In the genomic region with DNA sequence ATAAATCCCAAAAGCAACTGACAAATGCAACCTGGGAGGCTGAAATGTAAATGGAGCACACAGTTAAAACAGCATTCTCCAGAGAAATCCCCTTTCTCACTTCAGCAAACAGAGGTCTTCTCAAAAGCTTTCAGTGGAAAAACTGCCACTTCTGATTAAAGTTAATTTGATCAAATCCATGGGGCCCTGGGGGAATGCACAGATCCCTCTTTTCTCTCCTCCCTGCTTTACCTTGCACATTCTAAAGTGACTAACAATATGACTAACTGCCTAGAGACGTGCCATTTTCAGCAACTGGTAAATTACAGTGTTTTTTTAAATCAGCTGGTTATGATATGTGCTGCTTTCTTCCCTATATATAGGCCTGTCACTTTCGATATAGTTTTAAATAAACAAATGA, we compare ENCODE assay signal across 17 cellular contexts.
DNase-seq lines count a peak whose midpoint lies in the region; ATAC-seq and TF ChIP-seq lines count a peak whose summit lies in the region.
"Had no signal": no experiment of that assay in that cellular context is flagged by ENCODE, and none has a peak within 500 bp of the region (broad histone marks: within the 10 kb centered on the region; RNA-seq: fewer than 3 reads in every experiment).

No MANE protein-coding gene starts in this region.

- POLR2A ChIA-PET in MCF 10A (lab: Yijun Ruan, JAX), result interaction anchor here (0.6 to 3.2 kb wide), 10 partner anchors 10 to 376 kb away, joined by 3 to 48 read pairs (median 4); a partner anchor contains a TSS
- POLR2A ChIA-PET in RWPE1 (lab: Yijun Ruan, JAX; ENCODE audit: low non-redundant PET), result no interaction called here

- no peak overlapping the region for H2AFZ ChIP-seq in smooth muscle cell (ENCODE audit: low read depth)

- H3K4me1 ChIP-seq in breast epithelium (peaks cover 0 to 7% of the 10 kb centered on the region in 2 donors), foreskin keratinocyte (peaks cover 19% of the 10 kb centered on the region), smooth muscle cell (ENCODE audit: low read depth) (peaks cover 37% of the 10 kb centered on the region), thyroid gland (peaks cover 11 to 20% of the 10 kb centered on the region in 2 donors), vagina (peaks cover 24% of the 10 kb centered on the region)

- H3K79me2 ChIP-seq in smooth muscle cell (ENCODE audit: low read depth), result peaks cover 95% of the 10 kb centered on the region

- BruUV-seq in MCF 10A (replicated peaks; lab: Mats Ljungman, UMichigan), result no TSS peak

- H3K4me3 ChIP-seq in breast epithelium, result no peak overlapping the region
- no peak overlapping the region for H3K4me3 ChIP-seq in smooth muscle cell
- H3K4me3 ChIP-seq in thyroid gland (replicated peaks in 1 of 3), result no peak overlapping the region
- no peak overlapping the region for H3K4me3 ChIP-seq in vagina
- H3K4me3 ChIP-seq: esophagus muscularis mucosa, transverse colon had no signal

- peaks cover 97% of the 10 kb centered on the region for H4K20me1 ChIP-seq in smooth muscle cell (ENCODE audit: low read depth)

- WGBS in smooth muscle cell (ENCODE audit: low lambda C conversion rate), result 49% methylated on average over 2 of the region's 2 CpGs
- 87 to 88% methylated on average over 2 of the region's 2 CpGs for WGBS in thyroid gland, 2 donors

- H3K4me2 ChIP-seq in smooth muscle cell, result peak overlapping the region; percentile 30

- no peaks in the 10 kb centered on the region for H3K27me3 ChIP-seq in breast epithelium
- no peaks in the 10 kb centered on the region for H3K27me3 ChIP-seq in foreskin keratinocyte
- H3K27me3 ChIP-seq in smooth muscle cell (ENCODE audit: low read depth), result no peaks in the 10 kb centered on the region
- no peaks in the 10 kb centered on the region for H3K27me3 ChIP-seq in thyroid gland
- no peaks in the 10 kb centered on the region for H3K27me3 ChIP-seq in vagina
- H3K27me3 ChIP-seq: esophagus muscularis mucosa, transverse colon had no signal

- peaks cover 30% of the 10 kb centered on the region for H3K4me1 Mint-ChIP-seq in MCF 10A (ENCODE audit: insufficient read depth, unreplicated experiment)

- H3K27me3 Mint-ChIP-seq in MCF 10A (ENCODE audit: insufficient read depth, unreplicated experiment), result no peaks in the 10 kb centered on the region
- H3K27me3 Mint-ChIP-seq: activated CD4-positive, alpha-beta memory T cell treated with anti-CD3 and anti-CD28 coated beads, Interleukin-2, amount 10 ng/mL, durations not matched to agents 7 days and 5 days had no signal

- TF ChIP-seq CTCF in MCF 10A (IDR thresholded peaks at IDR 0.05; ENCODE audit: unreplicated experiment) (no peak), breast epithelium (IDR thresholded peaks at IDR 0.05) (no peak), RWPE1 (conservative IDR thresholded peaks at IDR 0.05; ENCODE audit: low read depth) (no peak), foreskin keratinocyte (conservative IDR thresholded peaks at IDR 0.05) (no peak), smooth muscle cell (IDR thresholded peaks at IDR 0.05; ENCODE audit: borderline replicate concordance, insufficient read depth, poor library complexity, severe bottlenecking) (no peak), thyroid gland (IDR thresholded peaks at IDR 0.05) (no peak), vagina (IDR thresholded peaks at IDR 0.05) (no peak)

- H3F3A ChIP-seq in smooth muscle cell (ENCODE audit: low read depth), result peaks cover 16% of the 10 kb centered on the region

- peak; percentile 34 for DNase-seq in MCF 10A (ENCODE audit: unreplicated experiment)
- DNase-seq in breast epithelium (ENCODE audit: low spot score in 2 of 2), result no peak
- peak; percentile 67 for DNase-seq in RWPE1 (ENCODE audit: low spot score)
- DNase-seq in foreskin keratinocyte, result peak; percentile 13 to 56
- no peak for DNase-seq in smooth muscle cell (lab: John Stamatoyannopoulos, UW; ENCODE audit: unreplicated experiment)
- no peak for DNase-seq in thyroid gland
- DNase-seq in vagina (ENCODE audit: extremely low spot score in 2 of 2), result no peak
- DNase-seq in NOMO-1 treated with dmso at 0.1 percent for 144 hours (lab: John Stamatoyannopoulos, UW; ENCODE audit: unreplicated experiment), result no peak
- DNase-seq: activated CD4-positive, alpha-beta memory T cell treated with anti-CD3 and anti-CD28 coated beads, Interleukin-2, amount 10 ng/mL, durations not matched to agents 7 days and 5 days; activated naive CD4-positive, alpha-beta T cell treated with anti-CD3 and anti-CD28 coated beads, Interleukin-2, amount 50 U/mL, for 16 hours; Calu3; NCI-H510A treated with DMSO at 0.1 percent for 48 hours; RPMI8226; stimulated activated CD4-positive, alpha-beta T cell treated with anti-CD3 and anti-CD28 coated beads, Interleukin-12 subunit alpha, Interleukin-12 subunit beta, amount 100 ng/mL, for 4 hours; T1000; transverse colon had no signal

- CTCF ChIA-PET in MCF 10A (lab: Yijun Ruan, JAX) (interaction anchor here (0.6 to 6.3 kb wide), 5 partner anchors 27 to 164 kb away, joined by 4 to 61 read pairs (median 4); no protein-coding TSS in a partner anchor), RWPE1 (lab: Yijun Ruan, JAX) (interaction anchor here (0.5 to 0.6 kb wide), 2 partner anchors 114 to 354 kb away, joined by 3 read pairs; no protein-coding TSS in a partner anchor)

- no peaks in the 10 kb centered on the region for H3K9me3 Mint-ChIP-seq in MCF 10A (ENCODE audit: unreplicated experiment)
- H3K9me3 Mint-ChIP-seq: activated CD4-positive, alpha-beta memory T cell treated with anti-CD3 and anti-CD28 coated beads, Interleukin-2, amount 10 ng/mL, durations not matched to agents 7 days and 5 days had no signal

- no peak overlapping the region for H3K27ac Mint-ChIP-seq in MCF 10A (ENCODE audit: low read depth, unreplicated experiment)
- H3K27ac Mint-ChIP-seq: activated CD4-positive, alpha-beta memory T cell treated with anti-CD3 and anti-CD28 coated beads, Interleukin-2, amount 10 ng/mL, durations not matched to agents 7 days and 5 days had no signal

- peak overlapping the region; percentile 8 for H3K9ac ChIP-seq in smooth muscle cell (ENCODE audit: low read depth)

- H3K27ac ChIP-seq in breast epithelium (no peak overlapping the region), RWPE1 (no peak overlapping the region), foreskin keratinocyte (no peak overlapping the region), smooth muscle cell (ENCODE audit: low read depth) (peak overlapping the region; percentile 56), thyroid gland (no peak overlapping the region), vagina (no peak overlapping the region)
- H3K27ac ChIP-seq: esophagus muscularis mucosa had no signal

- ATAC-seq in foreskin keratinocyte, result peak; percentile 79

- H3K4me3 Mint-ChIP-seq in MCF 10A (ENCODE audit: unreplicated experiment), result no peak overlapping the region
- H3K4me3 Mint-ChIP-seq: activated CD4-positive, alpha-beta memory T cell treated with anti-CD3 and anti-CD28 coated beads, Interleukin-2, amount 10 ng/mL, durations not matched to agents 7 days and 5 days had no signal

- H3K36me3 ChIP-seq in breast epithelium (no peaks in the 10 kb centered on the region), smooth muscle cell (ENCODE audit: low read depth) (no peaks in the 10 kb centered on the region), thyroid gland (no peaks in the 10 kb centered on the region), vagina (no peaks in the 10 kb centered on the region)
- H3K36me3 ChIP-seq: esophagus muscularis mucosa, transverse colon had no signal

- TF ChIP-seq POLR2A in breast epithelium (IDR thresholded peaks at IDR 0.05) (no peak), thyroid gland (IDR thresholded peaks at IDR 0.05) (no peak), vagina (IDR thresholded peaks at IDR 0.05) (no peak)

- intact Hi-C loops in MCF 10A (cut with micrococcal nuclease) (no loop called here), breast epithelium (cut with DNase I; ENCODE audit: low total_unique reads) (no loop called here), thyroid gland (cut with DNase I) (loop anchor here (10.0 kb wide), 1 partner anchor 110 kb away; no protein-coding TSS in a partner anchor), vagina (cut with DNase I) (loop anchor here (10.0 kb wide), 1 partner anchor 110 kb away; no protein-coding TSS in a partner anchor)

- H3K9me3 ChIP-seq in breast epithelium (no peaks in the 10 kb centered on the region), smooth muscle cell (replicated peaks; ENCODE audit: low read depth) (no peaks in the 10 kb centered on the region), thyroid gland (no peaks in the 10 kb centered on the region), vagina (no peaks in the 10 kb centered on the region)
- H3K9me3 ChIP-seq: esophagus muscularis mucosa, transverse colon had no signal

- H3K36me3 Mint-ChIP-seq in MCF 10A (ENCODE audit: insufficient read depth, unreplicated experiment), result no peaks in the 10 kb centered on the region

Comparison
In these comparisons a context has a peak if more than half of its experiments do, and no peak if none do; other contexts are left out.
1. DNase-seq: peak in MCF 10A (single experiment), RWPE1 (single experiment) and foreskin keratinocyte (2 of 2); none in breast epithelium (0 of 2), smooth muscle cell (single experiment), thyroid gland (0 of 2), vagina (0 of 2) and NOMO-1 treated with dmso at 0.1 percent for 144 hours (single experiment).
2. intact Hi-C loops: an anchor here in thyroid gland (10.0 kb wide) and vagina (10.0 kb wide); none called in MCF 10A and breast epithelium.